ENCODE assay signal across 8 cellular contexts in genomic region chr11:14537134-14537599, GRCh38. TPM values are rescaled to one million over a fixed set of nuclear protein-coding genes. Genes with fewer than 3 reads are reported as not detected.
A peak's percentile ranks its signal among the peaks of the same experiment; 100 is the strongest.
DNase-seq lines count a peak whose midpoint lies in the region; ATAC-seq lines count a peak whose summit lies in the region.

No MANE protein-coding gene starts in this region.

- no peaks in the 10 kb centered on the region for H3K36me3 ChIP-seq in MG63

- no peaks in the 10 kb centered on the region for H3K9me3 ChIP-seq in MG63

- H3K36me3 Mint-ChIP-seq in activated naive CD8-positive, alpha-beta T cell treated with anti-CD3 and anti-CD28 coated beads, Interleukin-2, amount 10 ng/mL, durations not matched to agents 7 days and 5 days: peaks cover 14% of the 10 kb centered on the region
- no peaks in the 10 kb centered on the region for H3K36me3 Mint-ChIP-seq in immature natural killer cell

- no peak overlapping the region for H3K4me3 ChIP-seq in MG63

- no peaks in the 10 kb centered on the region for H3K27me3 ChIP-seq in MG63

- POLR2A ChIA-PET in activated naive CD8-positive, alpha-beta T cell treated with anti-CD3 and anti-CD28 coated beads, Interleukin-2, amount 10 ng/mL, durations not matched to agents 7 days and 5 days (lab: Charles Lee): interaction anchor here (0.9 kb wide), 1 partner anchor 106 kb away, joined by 3 read pairs; no protein-coding TSS in a partner anchor

- peak overlapping the region; percentile 73 for H3K4me3 Mint-ChIP-seq in activated naive CD8-positive, alpha-beta T cell treated with anti-CD3 and anti-CD28 coated beads, Interleukin-2, amount 10 ng/mL, durations not matched to agents 7 days and 5 days
- peak overlapping the region in 4 of 5 donors; percentile 31 to 79 (median 58) for H3K4me3 Mint-ChIP-seq in immature natural killer cell

- DNase-seq in DMS153 treated with DMSO at 0.1 percent for 48 hours (lab: John Stamatoyannopoulos, UW; ENCODE audit: unreplicated experiment): peak; percentile 36
- peak; percentile 59 for DNase-seq in RKO (ENCODE audit: low spot score)
- DNase-seq in activated naive CD8-positive, alpha-beta T cell treated with anti-CD3 and anti-CD28 coated beads, Interleukin-2, amount 10 ng/mL, durations not matched to agents 7 days and 5 days: no peak
- DNase-seq in immature natural killer cell: peak; percentile 49 to 64 (median 49)
- peak; percentile 15 for DNase-seq in stimulated activated CD8-positive, alpha-beta memory T cell treated with anti-CD3 and anti-CD28 coated beads, Interleukin-15, amount 100 ng/mL, for 1 hour (ENCODE audit: low read depth)
- no peak for DNase-seq in MG63

- H3K4me1 Mint-ChIP-seq in activated naive CD8-positive, alpha-beta T cell treated with anti-CD3 and anti-CD28 coated beads, Interleukin-2, amount 10 ng/mL, durations not matched to agents 7 days and 5 days: peaks cover 24% of the 10 kb centered on the region
- peaks cover 4 to 7% of the 10 kb centered on the region in 2 donors for H3K4me1 Mint-ChIP-seq in immature natural killer cell

- ATAC-seq in GM19351 (IDR thresholded peaks at IDR 0.05; ENCODE audit: unreplicated experiment) (peak; percentile 75), HG03520 (IDR thresholded peaks at IDR 0.05; ENCODE audit: unreplicated experiment) (peak; percentile 60)
- ATAC-seq in activated naive CD8-positive, alpha-beta T cell treated with anti-CD3 and anti-CD28 coated beads, Interleukin-2, amount 10 ng/mL, durations not matched to agents 7 days and 5 days (ENCODE audit: low read depth): peak; percentile 41

- H3K9me3 Mint-ChIP-seq in activated naive CD8-positive, alpha-beta T cell treated with anti-CD3 and anti-CD28 coated beads, Interleukin-2, amount 10 ng/mL, durations not matched to agents 7 days and 5 days: no peaks in the 10 kb centered on the region
- H3K9me3 Mint-ChIP-seq in immature natural killer cell: no peaks in the 10 kb centered on the region

- no peak overlapping the region for H3K27ac Mint-ChIP-seq in activated naive CD8-positive, alpha-beta T cell treated with anti-CD3 and anti-CD28 coated beads, Interleukin-2, amount 10 ng/mL, durations not matched to agents 7 days and 5 days
- H3K27ac Mint-ChIP-seq in immature natural killer cell: peak overlapping the region in 5 of 6 donors; percentile 53 to 70 (median 64)

- H3K27me3 Mint-ChIP-seq in activated naive CD8-positive, alpha-beta T cell treated with anti-CD3 and anti-CD28 coated beads, Interleukin-2, amount 10 ng/mL, durations not matched to agents 7 days and 5 days: no peaks in the 10 kb centered on the region
- peaks cover 2% of the 10 kb centered on the region in 3 donors for H3K27me3 Mint-ChIP-seq in immature natural killer cell (ENCODE audit: low read depth in 3 of 3)

RNA-seq across cellular contexts. Expression of gene PSMA1, which starts 17.0 kb away (rescaled TPM):
- total RNA-seq in activated naive CD8-positive, alpha-beta T cell treated with anti-CD3 and anti-CD28 coated beads, Interleukin-2, amount 10 ng/mL, durations not matched to agents 7 days and 5 days: 100 to 1,000 TPM; 181 to 189 TPM
- 100 to 1,000 TPM; 181 to 440 (median 187) TPM for polyA plus RNA-seq in immature natural killer cell
- 271 and 295 TPM in 2 replicates for total RNA-seq in MG63 (2014; rRNA removed; shearing (Covaris generic); ENCODE audit: low replicate concordance)

RNA-seq across cellular contexts. Expression of gene COPB1, which starts 37.6 kb away (rescaled TPM):
- total RNA-seq in activated naive CD8-positive, alpha-beta T cell treated with anti-CD3 and anti-CD28 coated beads, Interleukin-2, amount 10 ng/mL, durations not matched to agents 7 days and 5 days: 10 to 100 TPM; 80.1 to 91.2 TPM
- 100 to 1,000 TPM in 2 of 3 donors, 10 to 100 TPM in 1; 71.0 to 133 (median 106) TPM for polyA plus RNA-seq in immature natural killer cell
- 221 and 276 TPM in 2 replicates for total RNA-seq in MG63 (2014; rRNA removed; shearing (Covaris generic); ENCODE audit: low replicate concordance)

Comparison
In these comparisons a context has a peak if more than half of its experiments do, and no peak if none do; other contexts are left out.
1. DNase-seq: peak in DMS153 treated with DMSO at 0.1 percent for 48 hours (single experiment), RKO (single experiment), immature natural killer cell (3 of 3) and stimulated activated CD8-positive, alpha-beta memory T cell treated with anti-CD3 and anti-CD28 coated beads, Interleukin-15, amount 100 ng/mL, for 1 hour (single experiment); none in activated naive CD8-positive, alpha-beta T cell treated with anti-CD3 and anti-CD28 coated beads, Interleukin-2, amount 10 ng/mL, durations not matched to agents 7 days and 5 days (single experiment) and MG63 (single experiment).
2. Peak in every context shown above with its lines, with median percentiles within 50 percentile points of each other: ATAC-seq.